2 cellular contexts compared by ENCODE assay signal in genomic region chr13:50030315-50030714, GRCh38.
TF ChIP-seq lines count a peak whose summit lies in the region.

No MANE protein-coding gene starts in this region.

TF ChIP-seq in IMR-90, 13 proteins besides CTCF, POLR2A, EP300 and RAD21:
- TF ChIP-seq MAFK (IDR thresholded peaks at IDR 0.05; ENCODE audit: low read depth, low read length) (no peak), CEBPB (IDR thresholded peaks at IDR 0.05; ENCODE audit: low read depth, low read length) (peak; percentile 69)

TF ChIP-seq in H1, 55 proteins besides CTCF, POLR2A, EP300 and RAD21:
- TF ChIP-seq HDAC2 (IDR thresholded peaks at IDR 0.05; ENCODE audit: borderline replicate concordance in 1 of 2, low read depth in 2 of 2, low read length in 2 of 2) (no peak), CEBPB (IDR thresholded peaks at IDR 0.05; ENCODE audit: low read depth, low read length) (0 out of 2 replicates have a peak, but pooled peaks have one; percentile 42)
